Comparison of ENCODE assay signal across 7 cellular contexts in genomic region chr20:46013826-46014516, GRCh38. TPM values are rescaled to one million over a fixed set of nuclear protein-coding genes. Genes with fewer than 3 reads are reported as not detected.
DNase-seq lines count a peak whose midpoint lies in the region; ATAC-seq, FAIRE-seq and TF ChIP-seq lines count a peak whose summit lies in the region.

No MANE protein-coding gene starts in this region.

- H2BK5ac ChIP-seq in H1 (ENCODE audit: low read depth, low read length) = peak overlapping the region; percentile 66; the same call in 1 of the 2 replicates

- H3K14ac ChIP-seq in H1 (ENCODE audit: insufficient read length) = no peak overlapping the region

- H3K27me3 Mint-ChIP-seq in activated CD8-positive, alpha-beta T cell treated with anti-CD3 and anti-CD28 coated beads for 36 hours = peaks cover 62% of the 10 kb centered on the region
- peaks cover 52 to 68% (median 55%) of the 10 kb centered on the region in 5 donors for H3K27me3 Mint-ChIP-seq in naive thymus-derived CD4-positive, alpha-beta T cell

- peak overlapping the region; percentile 65 for H3K4ac ChIP-seq in H1 (replicated peaks; ENCODE audit: insufficient read length, low read depth, low read length)

- no peak for TF ChIP-seq POLR2A in GM18505 (IDR thresholded peaks at IDR 0.05; ENCODE audit: borderline replicate concordance, extremely low read depth, insufficient read depth, insufficient read length)
- TF ChIP-seq POLR2A in H1 (IDR thresholded peaks at IDR 0.05; ENCODE audit: control extremely low read depth in 1 of 2, low read depth in 2 of 2, low read length in 2 of 2) = peak in 1 of 2 experiments; percentile 45; a peak in 1 of 3 replicates

- H3K27ac Mint-ChIP-seq in activated CD8-positive, alpha-beta T cell treated with anti-CD3 and anti-CD28 coated beads for 36 hours = no peak overlapping the region
- H3K27ac Mint-ChIP-seq in naive thymus-derived CD4-positive, alpha-beta T cell = peak overlapping the region in 3 of 9 donors; percentile 1 to 43 (median 29)

- H3K36me3 ChIP-seq in H1 (ENCODE audit: control insufficient read depth in 2 of 4, insufficient read depth in 4 of 4, low read length in 3 of 4) (no peaks in the 10 kb centered on the region), thoracic aorta (no peaks in the 10 kb centered on the region)
- no peaks in the 10 kb centered on the region for H3K36me3 ChIP-seq in naive thymus-derived CD4-positive, alpha-beta T cell (ENCODE audit: control insufficient read depth in 2 of 3, insufficient read depth in 3 of 3, low read length in 3 of 3)

- H3K56ac ChIP-seq in H1 (replicated peaks; ENCODE audit: insufficient read length, low read depth, low read length) = no peak overlapping the region

- no peak overlapping the region for H4K5ac ChIP-seq in H1 (ENCODE audit: insufficient read length, low read depth, low read length)

- H2AFZ ChIP-seq in H1 (ENCODE audit: low read length) = peak overlapping the region; percentile 87; the same call in 1 of the 2 replicates

- H3K4me1 ChIP-seq in H1 (replicated peaks in 1 of 4; ENCODE audit: control insufficient read depth in 3 of 4, insufficient read depth in 4 of 4, low read length in 3 of 4) = peaks cover 0 to 4% (median 2%) of the 10 kb centered on the region in 4 experiments; a peak in 3 of 7 replicates
- H3K4me1 ChIP-seq in naive thymus-derived CD4-positive, alpha-beta T cell (ENCODE audit: control insufficient read depth in 2 of 2, insufficient read depth in 2 of 2, low read length in 2 of 2) = peaks cover 24 to 27% of the 10 kb centered on the region in 2 donors
- H3K4me1 ChIP-seq in thoracic aorta (ENCODE audit: control insufficient read depth in 1 of 2, low read depth in 2 of 2) = peaks cover 5 to 11% of the 10 kb centered on the region in 2 donors

- 2% methylated on average over 62 of the region's 67 CpGs; no CpG with 5 or more reads in 1 of the 2 experiments for WGBS in H1 (ENCODE audit: extremely low coverage in 1 of 2, insufficient coverage in 1 of 2, insufficient read length in 1 of 2, insufficient replicate concordance in 2 of 2, low coverage in 1 of 2, low lambda C conversion rate in 2 of 2, missing lambda C conversion rate in 1 of 2), 2 experiments

- peaks cover 4% of the 10 kb centered on the region; the same call in 1 of the 2 replicates for H3K23me2 ChIP-seq in H1 (ENCODE audit: low read depth, low read length)

- H3K4me3 ChIP-seq in H1 (ENCODE audit: extremely low read depth in 1 of 4, insufficient read depth in 2 of 4, low read depth in 3 of 4, low read length in 4 of 4) = peak overlapping the region; percentile 23 to 60 (median 38)
- H3K4me3 ChIP-seq in naive thymus-derived CD4-positive, alpha-beta T cell (ENCODE audit: low read length) = peak overlapping the region; percentile 32
- H3K4me3 ChIP-seq in thoracic aorta = peak overlapping the region; percentile 58

- H3K9ac ChIP-seq in H1 (replicated peaks in 1 of 4; ENCODE audit: extremely low read depth in 1 of 4, low read depth in 3 of 4, low read length in 3 of 4) = 0 out of 7 replicates have a peak overlapping the region, but pooled peaks of 1 of the 4 experiments have one; percentile 24

- peak overlapping the region; percentile 58; the same call in 1 of the 2 replicates for H4K8ac ChIP-seq in H1 (ENCODE audit: extremely low read depth, insufficient read depth, low read length)

- POLR2A ChIA-PET in activated CD8-positive, alpha-beta T cell treated with anti-CD3 and anti-CD28 coated beads for 36 hours (lab: Charles Lee) = interaction anchor here (1.3 kb wide), 1 partner anchor 27 kb away, joined by 4 read pairs; no protein-coding TSS in a partner anchor
- POLR2A ChIA-PET in H1 (lab: Charles Lee; ENCODE audit: partially characterized antibody) = interaction anchor here (0.8 to 3.2 kb wide), 9 partner anchors 9 to 80 kb away, joined by 3 to 12 read pairs (median 3); partner anchors contain the start of genes PCIF1, SLC12A5 and ZNF335
- POLR2A ChIA-PET in naive thymus-derived CD4-positive, alpha-beta T cell (lab: Charles Lee) = interaction anchor here (0.7 to 1.6 kb wide), 3 partner anchors 27 to 77 kb away, joined by 3 to 4 read pairs (median 3); no protein-coding TSS in a partner anchor

- intact Hi-C loops in activated CD8-positive, alpha-beta T cell treated with anti-CD3 and anti-CD28 coated beads for 36 hours (cut with micrococcal nuclease) = no loop called here
- intact Hi-C loops in naive thymus-derived CD4-positive, alpha-beta T cell (cut with micrococcal nuclease) = loop anchor here (1.0 to 10.0 kb wide), 10 partner anchors 8 to 671 kb away; partner anchors contain the start of genes NCOA5 (in 1 of the 2), TP53RK (in 1 of the 2) and ZNF335 (in 1 of the 2)

- H3K4me3 Mint-ChIP-seq in activated CD8-positive, alpha-beta T cell treated with anti-CD3 and anti-CD28 coated beads for 36 hours = peak overlapping the region; percentile 44
- peak overlapping the region; percentile 23 to 76 (median 58) for H3K4me3 Mint-ChIP-seq in naive thymus-derived CD4-positive, alpha-beta T cell

- peaks cover 0 to 5% of the 10 kb centered on the region in 2 experiments for H4K20me1 ChIP-seq in H1 (replicated peaks in 1 of 2; ENCODE audit: control insufficient read depth in 1 of 2, insufficient read depth in 2 of 2, low read length in 2 of 2)

- H3K27ac ChIP-seq in H1 (ENCODE audit: low read depth, low read length) = 0 out of 2 replicates have a peak overlapping the region, but pooled peaks have one; percentile 4
- H3K27ac ChIP-seq in naive thymus-derived CD4-positive, alpha-beta T cell (ENCODE audit: low read depth, low read length) = no peak overlapping the region
- no peak overlapping the region for H3K27ac ChIP-seq in thoracic aorta

- FAIRE-seq in H1 (lab: Jason Lieb, UNC) = no peak

- peak overlapping the region; percentile 75 for H4K91ac ChIP-seq in H1 (replicated peaks; ENCODE audit: insufficient read length, low read length)

- no peak overlapping the region for H2BK12ac ChIP-seq in H1 (ENCODE audit: low read depth, low read length)

- no peaks in the 10 kb centered on the region for H3K36me3 Mint-ChIP-seq in activated CD8-positive, alpha-beta T cell treated with anti-CD3 and anti-CD28 coated beads for 36 hours (ENCODE audit: low read depth)
- H3K36me3 Mint-ChIP-seq in naive thymus-derived CD4-positive, alpha-beta T cell = peaks cover 0 to 11% (median 0%) of the 10 kb centered on the region in 5 donors

- no peak overlapping the region for H3K23ac ChIP-seq in H1 (ENCODE audit: insufficient read length)

- no peaks in the 10 kb centered on the region for H3K9me3 Mint-ChIP-seq in activated CD8-positive, alpha-beta T cell treated with anti-CD3 and anti-CD28 coated beads for 36 hours
- peaks cover 0 to 6% (median 0%) of the 10 kb centered on the region in 11 donors for H3K9me3 Mint-ChIP-seq in naive thymus-derived CD4-positive, alpha-beta T cell

- no peak overlapping the region for H2AK5ac ChIP-seq in H1 (ENCODE audit: low read depth, low read length)

- H2BK20ac ChIP-seq in H1 (ENCODE audit: low read length) = peak overlapping the region; percentile 72; the same call in 1 of the 2 replicates

- TF ChIP-seq RAD21 in H1 (IDR thresholded peaks at IDR 0.05 in 1 of 2, conservative IDR thresholded peaks at IDR 0.05 in 1 of 2; ENCODE audit: low read depth in 2 of 2, low read length in 2 of 2) = peak; percentile 75 to 84

- H3K4me1 Mint-ChIP-seq in activated CD8-positive, alpha-beta T cell treated with anti-CD3 and anti-CD28 coated beads for 36 hours (ENCODE audit: low read depth) = peaks cover 42% of the 10 kb centered on the region
- peaks cover 38 to 61% (median 48%) of the 10 kb centered on the region in 7 donors for H3K4me1 Mint-ChIP-seq in naive thymus-derived CD4-positive, alpha-beta T cell

- CTCF ChIA-PET in activated CD8-positive, alpha-beta T cell treated with anti-CD3 and anti-CD28 coated beads for 36 hours (lab: Charles Lee) = interaction anchor here (0.7 to 4.7 kb wide), 46 partner anchors 9 to 424 kb away, joined by 3 to 82 read pairs (median 5); partner anchors contain the start of genes ACOT8, ELMO2, SLC12A5 and ZNF335
- CTCF ChIA-PET in H1 (lab: Charles Lee; ENCODE audit: partially characterized antibody) = interaction anchor here (0.5 to 5.0 kb wide), 51 partner anchors 10 to 720 kb away, joined by 3 to 156 read pairs (median 4); partner anchors contain the start of genes CD40, SLC12A5 and ZNF335
- CTCF ChIA-PET in naive thymus-derived CD4-positive, alpha-beta T cell (lab: Charles Lee) = interaction anchor here (0.6 to 3.4 kb wide), 21 partner anchors 9 to 352 kb away, joined by 3 to 32 read pairs (median 4); no protein-coding TSS in a partner anchor

- H3K18ac ChIP-seq in H1 (ENCODE audit: extremely low read depth, low read length) = peak overlapping the region; percentile 90

- ATAC-seq in GM18505 (IDR thresholded peaks at IDR 0.05; ENCODE audit: unreplicated experiment) = peak; percentile 52
- peak; percentile 86 for ATAC-seq in activated CD8-positive, alpha-beta T cell treated with anti-CD3 and anti-CD28 coated beads for 36 hours
- peak; percentile 76 for ATAC-seq in naive thymus-derived CD4-positive, alpha-beta T cell
- no peak for ATAC-seq in thoracic aorta (ENCODE audit: insufficient number of reproducible peaks, low FRiP score, low read depth)

- TF ChIP-seq CTCF in activated CD8-positive, alpha-beta T cell treated with anti-CD3 and anti-CD28 coated beads for 36 hours (IDR thresholded peaks at IDR 0.05) = peak; percentile 99
- peak; percentile 75 to 95 (median 80) for TF ChIP-seq CTCF in H1 (IDR thresholded peaks at IDR 0.05; ENCODE audit: control extremely low read depth in 1 of 3, insufficient read depth in 1 of 3, low read depth in 1 of 3, low read length in 3 of 3)
- peak; percentile 80 for TF ChIP-seq CTCF in thoracic aorta (IDR thresholded peaks at IDR 0.05)

- H3K27me3 ChIP-seq in H1 (replicated peaks in 1 of 4; ENCODE audit: control insufficient read depth in 3 of 4, extremely low read depth in 1 of 4, insufficient read depth in 3 of 4, low read length in 3 of 4) (peaks cover 0 to 7% (median 5%) of the 10 kb centered on the region in 4 experiments; a peak in 4 of 7 replicates), thoracic aorta (replicated peaks; ENCODE audit: insufficient read depth) (peaks cover 31% of the 10 kb centered on the region)
- peaks cover 15 to 16% of the 10 kb centered on the region in 2 donors for H3K27me3 ChIP-seq in naive thymus-derived CD4-positive, alpha-beta T cell (ENCODE audit: control insufficient read depth in 2 of 2, insufficient read depth in 2 of 2, low read length in 2 of 2)

- H3K79me1 ChIP-seq in H1 (ENCODE audit: low read depth, low read length) = no peaks in the 10 kb centered on the region

- DNase-seq in HK-2 (ENCODE audit: unreplicated experiment) (peak; percentile 79), NCI-H82 (lab: John Stamatoyannopoulos, UW) (peak; percentile 93), H1 (ENCODE audit: low read depth in 1 of 2, low spot score in 2 of 2) (peak in 1 of 2 experiments; percentile 91), thoracic aorta (ENCODE audit: low spot score) (no peak)
- peak; percentile 83 for DNase-seq in activated CD8-positive, alpha-beta T cell treated with anti-CD3 and anti-CD28 coated beads for 36 hours
- peak; percentile 39 to 73 (median 60) for DNase-seq in naive thymus-derived CD4-positive, alpha-beta T cell

- H2BK15ac ChIP-seq in H1 (ENCODE audit: low read length) = peak overlapping the region; percentile 81; the same call in 1 of the 2 replicates

- H3K79me2 ChIP-seq in H1 (ENCODE audit: control insufficient read depth in 1 of 2, insufficient read depth in 2 of 2, low read length in 2 of 2) = no peaks in the 10 kb centered on the region

- TF ChIP-seq EP300 in H1 (IDR thresholded peaks at IDR 0.05; ENCODE audit: borderline replicate concordance in 1 of 2, low read depth in 2 of 2, low read length in 2 of 2) = peak in 1 of 2 experiments; percentile 49; a peak in 1 of 3 replicates

- H3K9me3 ChIP-seq in H1 (ENCODE audit: insufficient read depth in 2 of 2, low read depth in 1 of 2, low read length in 1 of 2) (no peaks in the 10 kb centered on the region), thoracic aorta (no peaks in the 10 kb centered on the region)
- H3K9me3 ChIP-seq in naive thymus-derived CD4-positive, alpha-beta T cell (ENCODE audit: control insufficient read depth in 2 of 3, low read length in 3 of 3) = no peaks in the 10 kb centered on the region

- peak overlapping the region; percentile 20 to 85 for H3K4me2 ChIP-seq in H1 (ENCODE audit: insufficient read depth in 1 of 2, low read depth in 2 of 2, low read length in 2 of 2)

- no peak overlapping the region for H2BK120ac ChIP-seq in H1 (replicated peaks; ENCODE audit: low read depth, low read length)

RNA-seq across cellular contexts. Expression of gene MMP9, which starts 5.3 kb away (rescaled TPM):
- under 1 TPM in 1 of 2 experiments, not detected in 1; 0.11 TPM for total RNA-seq in activated CD8-positive, alpha-beta T cell treated with anti-CD3 and anti-CD28 coated beads for 36 hours
- total RNA-seq in H1 (2021; fragmentation: NEBNext Ultra II Directional; extraction: Animal tissue kit (Norgen Biotek cat#: 25700)) = 1.7 and 2.2 TPM in 2 replicates
- polyA plus RNA-seq in H1 (2011; rRNA removed) = 1.5 and 1.6 TPM in 2 replicates
- polyA plus RNA-seq in H1 (2011; cell fraction: cytosol; rRNA removed) = 0.90 TPM
- polyA plus RNA-seq in H1 (2011; cell fraction: nucleus; rRNA removed) = 2.0 TPM
- 1.2 to 2.2 TPM (median 2.1 TPM) in 4 replicates for polyA plus RNA-seq in H1 (2012, experiment 1 of 2)
- polyA plus RNA-seq in H1 (2012, experiment 2 of 2) = 1.7 TPM
- 8.6 TPM for polyA plus RNA-seq in H1 (2013, experiment 1 of 2)
- polyA plus RNA-seq in H1 (2013, experiment 2 of 2) = 8.2 TPM
- polyA minus RNA-seq in H1 (2011; rRNA and poly(A)+ RNA removed) = 0.37 and 0.38 TPM in 2 replicates
- 0.44 TPM for polyA minus RNA-seq in H1 (2011; cell fraction: cytosol; rRNA and poly(A)+ RNA removed)
- polyA minus RNA-seq in H1 (2011; cell fraction: nucleus; rRNA and poly(A)+ RNA removed) = 0.80 TPM
- 10 to 100 TPM in 2 of 5 experiments, 1 to 10 TPM in 1, under 1 TPM in 2; 0.19 to 13.0 (median 1.9) TPM for total RNA-seq in naive thymus-derived CD4-positive, alpha-beta T cell
- polyA plus RNA-seq in naive thymus-derived CD4-positive, alpha-beta T cell = not detected
- total RNA-seq in thoracic aorta = 1 to 10 TPM in 1 of 2 donors, not detected in 1; 3.7 TPM

RNA-seq across cellular contexts. Expression of gene SLC12A5, which starts 15.0 kb away (rescaled TPM):
- under 1 TPM in 1 of 2 experiments, not detected in 1; 0.43 TPM for total RNA-seq in activated CD8-positive, alpha-beta T cell treated with anti-CD3 and anti-CD28 coated beads for 36 hours
- total RNA-seq in H1 (2021; fragmentation: NEBNext Ultra II Directional; extraction: Animal tissue kit (Norgen Biotek cat#: 25700)) = 5.9 and 7.3 TPM in 2 replicates
- 1.9 and 2.8 TPM in 2 replicates for polyA plus RNA-seq in H1 (2011; rRNA removed)
- polyA plus RNA-seq in H1 (2011; cell fraction: cytosol; rRNA removed) = 3.4 TPM
- polyA plus RNA-seq in H1 (2011; cell fraction: nucleus; rRNA removed) = 10.2 TPM
- 6.1 to 14.6 TPM (median 10.7 TPM) in 4 replicates for polyA plus RNA-seq in H1 (2012, experiment 1 of 2)
- 14.4 TPM for polyA plus RNA-seq in H1 (2012, experiment 2 of 2)
- polyA plus RNA-seq in H1 (2013, experiment 1 of 2) = 13.0 TPM
- 12.6 TPM for polyA plus RNA-seq in H1 (2013, experiment 2 of 2)
- polyA minus RNA-seq in H1 (2011; rRNA and poly(A)+ RNA removed) = 2.0 TPM in 2 replicates
- not detected for polyA minus RNA-seq in H1 (2011; cell fraction: cytosol; rRNA and poly(A)+ RNA removed)
- polyA minus RNA-seq in H1 (2011; cell fraction: nucleus; rRNA and poly(A)+ RNA removed) = 5.2 TPM
- total RNA-seq in naive thymus-derived CD4-positive, alpha-beta T cell = not detected
- not detected for polyA plus RNA-seq in naive thymus-derived CD4-positive, alpha-beta T cell
- not detected for total RNA-seq in thoracic aorta

RNA-seq across cellular contexts. Expression of gene ZNF335, which starts 42.0 kb away (rescaled TPM):
- total RNA-seq in activated CD8-positive, alpha-beta T cell treated with anti-CD3 and anti-CD28 coated beads for 36 hours = 10 to 100 TPM; 27.0 to 28.8 TPM
- total RNA-seq in H1 (2021; fragmentation: NEBNext Ultra II Directional; extraction: Animal tissue kit (Norgen Biotek cat#: 25700)) = 14.6 and 15.9 TPM in 2 replicates
- polyA plus RNA-seq in H1 (2011; rRNA removed) = 12.4 and 17.1 TPM in 2 replicates
- polyA plus RNA-seq in H1 (2011; cell fraction: cytosol; rRNA removed) = 9.0 TPM
- 36.3 TPM for polyA plus RNA-seq in H1 (2011; cell fraction: nucleus; rRNA removed)
- 7.6 to 12.8 TPM (median 11.8 TPM) in 4 replicates for polyA plus RNA-seq in H1 (2012, experiment 1 of 2)
- 8.5 TPM for polyA plus RNA-seq in H1 (2012, experiment 2 of 2)
- 10.1 TPM for polyA plus RNA-seq in H1 (2013, experiment 1 of 2)
- 8.8 TPM for polyA plus RNA-seq in H1 (2013, experiment 2 of 2)
- 11.4 and 15.8 TPM in 2 replicates for polyA minus RNA-seq in H1 (2011; rRNA and poly(A)+ RNA removed)
- 11.1 TPM for polyA minus RNA-seq in H1 (2011; cell fraction: cytosol; rRNA and poly(A)+ RNA removed)
- 31.5 TPM for polyA minus RNA-seq in H1 (2011; cell fraction: nucleus; rRNA and poly(A)+ RNA removed)
- total RNA-seq in naive thymus-derived CD4-positive, alpha-beta T cell = 10 to 100 TPM; 39.9 to 95.2 (median 53.8) TPM
- 10 to 100 TPM in 1 of 2 donors, 1 to 10 TPM in 1; 7.1 to 14.6 TPM for polyA plus RNA-seq in naive thymus-derived CD4-positive, alpha-beta T cell
- 10 to 100 TPM; 28.8 to 30.1 TPM for total RNA-seq in thoracic aorta
